ENCODE assay signal across 20 cellular contexts in the genomic region with DNA sequence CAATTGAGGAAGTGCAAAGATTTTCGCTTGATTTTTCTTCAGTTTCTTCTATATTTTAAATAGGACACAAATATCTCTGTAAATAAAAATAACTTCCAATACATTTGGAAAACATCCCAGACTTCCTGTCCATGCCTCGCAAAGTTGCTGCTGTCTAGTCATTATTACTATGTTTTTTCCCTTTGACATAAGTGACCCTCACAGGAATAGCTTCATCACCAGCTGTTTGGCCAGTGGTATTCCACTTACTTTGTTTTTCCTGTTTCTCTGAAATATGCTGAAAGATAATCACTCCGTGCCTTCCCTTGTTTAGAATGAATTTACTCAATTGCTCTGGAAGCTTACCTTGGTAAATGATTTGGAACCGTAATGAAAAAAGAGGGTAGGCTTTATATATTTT.
"Had no signal": no experiment of that assay in that cellular context is flagged by ENCODE, and none has a peak within 500 bp of the region (broad histone marks: within the 10 kb centered on the region; RNA-seq: fewer than 3 reads in every experiment).

No MANE protein-coding gene starts in this region.

- H3K27me3 ChIP-seq: right atrium auricular region, transverse colon had no signal

- H3K4me1 Mint-ChIP-seq: immature natural killer cell, T-cell had no signal

- H3K27ac Mint-ChIP-seq: activated naive CD8-positive, alpha-beta T cell treated with anti-CD3 and anti-CD28 coated beads for 36 hours; brain; dendritic cell treated with granulocyte-macrophage colony-stimulating factor and Interleukin-4, amounts not matched to agents 40 ng/mL and 50 ng/mL, for 4 days; immature natural killer cell; natural killer cell; T-cell had no signal

- DNase-seq: activated CD4-positive, alpha-beta T cell treated with anti-CD3 and anti-CD28 coated beads, Interleukin-2, amount 50 U/mL, for 1 hour; activated CD8-positive, alpha-beta memory T cell treated with anti-CD3 and anti-CD28 coated beads for 24 hours; activated gamma-delta T cell treated with Interleukin-2 at 50 U/mL for 16 hours; activated naive CD8-positive, alpha-beta T cell treated with anti-CD3 and anti-CD28 coated beads for 36 hours; cerebellar nuclear complex; erythroblast; immature natural killer cell; left colon; mucosa of descending colon; natural killer cell; nucleus accumbens; small intestine; stimulated activated naive CD8-positive, alpha-beta T cell treated with anti-CD3 and anti-CD28 coated beads, Interleukin-15, Interleukin-2, amounts not matched to agents 100 U/mL and 50 U/mL, for 24 hours; T-cell; T-helper 9 cell; transverse colon had no signal

- H3K27me3 Mint-ChIP-seq: activated naive CD8-positive, alpha-beta T cell treated with anti-CD3 and anti-CD28 coated beads for 36 hours; brain; dendritic cell treated with granulocyte-macrophage colony-stimulating factor and Interleukin-4, amounts not matched to agents 40 ng/mL and 50 ng/mL, for 4 days; T-cell had no signal

- H3K4me3 Mint-ChIP-seq: activated naive CD8-positive, alpha-beta T cell treated with anti-CD3 and anti-CD28 coated beads for 36 hours; brain; dendritic cell treated with granulocyte-macrophage colony-stimulating factor and Interleukin-4, amounts not matched to agents 40 ng/mL and 50 ng/mL, for 4 days; immature natural killer cell; natural killer cell; T-cell had no signal

- H3K27ac ChIP-seq: right atrium auricular region, SK-N-MC, transverse colon had no signal

- ATAC-seq: left colon; mucosa of descending colon; natural killer cell; stimulated activated naive CD8-positive, alpha-beta T cell treated with anti-CD3 and anti-CD28 coated beads, Interleukin-15, Interleukin-2, amounts not matched to agents 100 U/mL and 50 U/mL, for 24 hours; T-cell had no signal

- H3K36me3 ChIP-seq: right atrium auricular region, transverse colon had no signal

- H3K9me3 Mint-ChIP-seq: activated naive CD8-positive, alpha-beta T cell treated with anti-CD3 and anti-CD28 coated beads for 36 hours; brain; dendritic cell treated with granulocyte-macrophage colony-stimulating factor and Interleukin-4, amounts not matched to agents 40 ng/mL and 50 ng/mL, for 4 days; immature natural killer cell; natural killer cell; T-cell had no signal

- H3K4me3 ChIP-seq: mucosa of descending colon, right atrium auricular region, SK-N-MC, transverse colon had no signal

- H3K9me3 ChIP-seq: mucosa of descending colon, right atrium auricular region, transverse colon had no signal

- H3K4me1 ChIP-seq: right atrium auricular region, transverse colon had no signal

- H3K36me3 Mint-ChIP-seq: activated naive CD8-positive, alpha-beta T cell treated with anti-CD3 and anti-CD28 coated beads for 36 hours; brain; natural killer cell had no signal
